20 cellular contexts compared by ENCODE assay signal in the genomic region with DNA sequence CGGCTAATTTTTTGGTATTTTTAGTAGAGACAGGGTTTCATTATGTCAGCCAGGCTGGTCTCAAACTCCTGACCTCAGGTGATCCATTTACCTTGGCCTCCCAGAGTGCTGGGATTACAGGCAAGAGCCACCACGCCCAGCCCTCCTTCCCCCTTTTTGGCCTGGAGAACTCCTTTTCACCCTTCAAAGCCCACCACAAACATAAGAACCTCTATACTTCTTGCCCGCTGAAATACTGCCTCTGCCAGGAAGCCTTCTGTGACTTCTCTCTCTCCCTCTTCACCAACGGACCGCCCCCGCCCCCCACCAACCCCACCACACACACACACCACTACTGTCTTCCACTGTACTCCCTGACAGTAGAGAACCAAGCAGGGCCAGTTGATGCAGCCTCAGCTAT. TPM values are rescaled to one million over a fixed set of nuclear protein-coding genes. Genes with fewer than 3 reads are reported as not detected.
"Had no signal": no experiment of that assay in that cellular context is flagged by ENCODE, and none has a peak within 500 bp of the region (broad histone marks: within the 10 kb centered on the region; RNA-seq: fewer than 3 reads in every experiment).

No MANE protein-coding gene starts in this region.

- H3K27me3 Mint-ChIP-seq: activated naive CD8-positive, alpha-beta T cell; dendritic cell treated with granulocyte-macrophage colony-stimulating factor and Interleukin-4, amounts not matched to agents 40 ng/mL and 50 ng/mL, for 4 days; effector memory CD8-positive, alpha-beta T cell; memory B cell; naive thymus-derived CD8-positive, alpha-beta T cell had no signal

- H3K4me1 ChIP-seq: breast epithelium had no signal

- ATAC-seq: effector memory CD8-positive, alpha-beta T cell; left ventricle myocardium superior; mucosa of descending colon; naive thymus-derived CD8-positive, alpha-beta T cell had no signal

- H3K27me3 ChIP-seq: breast epithelium, sigmoid colon, spleen, stomach had no signal

- H3K9me3 ChIP-seq: breast epithelium, mucosa of descending colon, sigmoid colon, spleen, stomach, thoracic aorta had no signal

- DNase-seq: activated CD4-positive, CD25-positive, alpha-beta regulatory T cell treated with anti-CD3 and anti-CD28 coated beads, Interleukin-2, amount 50 U/mL, for 72 hours; activated effector memory CD4-positive, alpha-beta T cell treated with anti-CD3 and anti-CD28 coated beads, Interleukin-2, amount 50 U/mL, for 16 hours; anterior cingulate cortex; cerebellar nuclear complex; effector memory CD8-positive, alpha-beta T cell; foreskin melanocyte; kidney glomerular epithelial cell; left ventricle myocardium superior; mucosa of descending colon; naive thymus-derived CD8-positive, alpha-beta T cell; sigmoid colon; spleen; stomach; T1000 had no signal

- H3K4me3 Mint-ChIP-seq: dendritic cell treated with granulocyte-macrophage colony-stimulating factor and Interleukin-4, amounts not matched to agents 40 ng/mL and 50 ng/mL, for 4 days; effector memory CD8-positive, alpha-beta T cell; memory B cell had no signal

- H3K27ac Mint-ChIP-seq: dendritic cell treated with granulocyte-macrophage colony-stimulating factor and Interleukin-4, amounts not matched to agents 40 ng/mL and 50 ng/mL, for 4 days; memory B cell had no signal

- H3K4me3 ChIP-seq: breast epithelium, mucosa of descending colon, sigmoid colon, spleen, stomach, thoracic aorta had no signal

- H3K27ac ChIP-seq: breast epithelium, sigmoid colon, stomach, thoracic aorta had no signal

- H3K36me3 ChIP-seq: breast epithelium had no signal

- H3K9me3 Mint-ChIP-seq: dendritic cell treated with granulocyte-macrophage colony-stimulating factor and Interleukin-4, amounts not matched to agents 40 ng/mL and 50 ng/mL, for 4 days; effector memory CD8-positive, alpha-beta T cell; memory B cell; naive thymus-derived CD8-positive, alpha-beta T cell had no signal

RNA-seq across cellular contexts. Expression of gene SRRM5, which starts 5.1 kb away (rescaled TPM):
- total RNA-seq: stomach, urinary bladder had no signal

RNA-seq across cellular contexts. Expression of gene CADM4, which starts 22.7 kb away (rescaled TPM):
- polyA plus RNA-seq: naive thymus-derived CD8-positive, alpha-beta T cell had no signal
